In the genomic region with DNA sequence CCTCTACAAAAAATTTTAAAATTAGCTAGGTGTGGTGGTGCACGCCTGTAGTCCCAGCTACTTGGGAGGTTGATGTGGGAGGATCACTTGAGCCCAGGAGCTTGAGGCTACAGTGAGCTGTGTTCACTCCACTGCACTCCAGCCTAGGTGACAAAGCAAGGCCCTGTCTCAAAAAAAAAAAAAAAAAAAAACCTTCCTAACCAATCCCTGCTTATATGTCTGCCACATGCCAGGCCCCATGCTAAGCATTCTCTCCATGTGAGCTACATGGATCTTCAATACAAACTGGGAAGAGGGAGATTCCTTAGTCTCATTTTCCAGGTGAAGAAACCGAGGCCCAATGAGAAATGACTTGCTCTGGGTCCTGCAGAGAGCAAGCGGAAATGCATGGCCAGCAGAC, we compare ENCODE assay signal across 35 cellular contexts. TPM values are rescaled to one million over a fixed set of nuclear protein-coding genes. Genes with fewer than 3 reads are reported as not detected.
"Had no signal": no experiment of that assay in that cellular context is flagged by ENCODE, and none has a peak within 500 bp of the region (broad histone marks: within the 10 kb centered on the region; RNA-seq: fewer than 3 reads in every experiment).

No MANE protein-coding gene starts in this region.

- H3K27ac Mint-ChIP-seq: activated CD4-positive, alpha-beta memory T cell treated with anti-CD3 and anti-CD28 coated beads, Interleukin-2, amount 10 ng/mL, durations not matched to agents 7 days and 5 days; activated CD8-positive, alpha-beta memory T cell treated with anti-CD3 and anti-CD28 coated beads, Interleukin-2, amount 10 ng/mL, durations not matched to agents 7 days and 5 days; activated naive CD4-positive, alpha-beta T cell treated with anti-CD3 and anti-CD28 coated beads, Interleukin-2, amount 10 ng/mL, durations not matched to agents 7 days and 5 days; activated naive CD8-positive, alpha-beta T cell treated with anti-CD3 and anti-CD28 coated beads, Interleukin-2, amount 10 ng/mL, durations not matched to agents 7 days and 5 days; activated T-cell treated with anti-CD3 and anti-CD28 coated beads, Interleukin-2, amount 50 U/mL, for 72 hours; T-helper 17 cell; T-helper 2 cell treated with Interferon-gamma antibody and Interleukin-4, amounts not matched to agents 5 μg/mL and 100 μg/mL, for 36 hours had no signal

- DNase-seq: activated CD4-positive, alpha-beta memory T cell treated with anti-CD3 and anti-CD28 coated beads, Interleukin-2, amount 10 ng/mL, durations not matched to agents 7 days and 5 days; activated CD4-positive, alpha-beta T cell treated with anti-CD3 and anti-CD28 coated beads for 1 hour; activated CD4-positive, alpha-beta T cell treated with anti-CD3 and anti-CD28 coated beads for 4 hours; activated CD4-positive, alpha-beta T cell treated with anti-CD3 and anti-CD28 coated beads, Interleukin-2, amount 10 ng/mL, durations not matched to agents 7 days and 5 days; activated CD4-positive, alpha-beta T cell treated with anti-CD3 and anti-CD28 coated beads, Interleukin-2, amount 50 U/mL, for 4 hours; activated CD8-positive, alpha-beta memory T cell treated with anti-CD3 and anti-CD28 coated beads, Interleukin-2, amount 10 ng/mL, durations not matched to agents 7 days and 5 days; activated CD8-positive, alpha-beta memory T cell treated with anti-CD3 and anti-CD28 coated beads, Interleukin-2, amount 50 U/mL, for 4 hours; activated gamma-delta T cell; activated naive CD4-positive, alpha-beta T cell; activated naive CD4-positive, alpha-beta T cell treated with anti-CD3 and anti-CD28 coated beads, Interleukin-2, amount 10 ng/mL, durations not matched to agents 7 days and 5 days; activated naive CD8-positive, alpha-beta T cell treated with anti-CD3 and anti-CD28 coated beads, Interleukin-2, amount 10 ng/mL, durations not matched to agents 7 days and 5 days; activated T-cell treated with anti-CD3 and anti-CD28 coated beads, Interleukin-2, amount 50 U/mL, for 1 hour; activated T-cell treated with anti-CD3 and anti-CD28 coated beads, Interleukin-2, amount 50 U/mL, for 72 hours; brain microvascular endothelial cell; cortex of kidney; dermis blood vessel endothelial cell; effector CD4-positive, alpha-beta T cell; effector memory CD8-positive, alpha-beta T cell; erythroblast; foreskin keratinocyte; gastrocnemius medialis; glutamatergic neuron; heart left ventricle; T-helper 1 cell; T-helper 17 cell; T1000 had no signal

- H3K36me3 ChIP-seq: brain microvascular endothelial cell had no signal

- H3K27ac ChIP-seq: ascending aorta, brain microvascular endothelial cell, esophagus muscularis mucosa, foreskin keratinocyte, gastrocnemius medialis, heart left ventricle had no signal

- H3K9me3 ChIP-seq: ascending aorta, esophagus muscularis mucosa, gastrocnemius medialis, heart left ventricle had no signal

- H3K4me3 ChIP-seq: ascending aorta, esophagus muscularis mucosa, gastrocnemius medialis, heart left ventricle had no signal

- H3K4me3 Mint-ChIP-seq: activated CD4-positive, alpha-beta memory T cell treated with anti-CD3 and anti-CD28 coated beads, Interleukin-2, amount 10 ng/mL, durations not matched to agents 7 days and 5 days; activated CD4-positive, alpha-beta T cell treated with anti-CD3 and anti-CD28 coated beads, Interleukin-2, amount 10 ng/mL, durations not matched to agents 7 days and 5 days; activated CD8-positive, alpha-beta memory T cell treated with anti-CD3 and anti-CD28 coated beads, Interleukin-2, amount 10 ng/mL, durations not matched to agents 7 days and 5 days; activated naive CD4-positive, alpha-beta T cell treated with anti-CD3 and anti-CD28 coated beads, Interleukin-2, amount 10 ng/mL, durations not matched to agents 7 days and 5 days; activated naive CD8-positive, alpha-beta T cell treated with anti-CD3 and anti-CD28 coated beads, Interleukin-2, amount 10 ng/mL, durations not matched to agents 7 days and 5 days; activated T-cell treated with anti-CD3 and anti-CD28 coated beads, Interleukin-2, amount 50 U/mL, for 72 hours; central memory CD8-positive, alpha-beta T cell; effector memory CD8-positive, alpha-beta T cell; T-helper 17 cell; T-helper 2 cell treated with Interferon-gamma antibody and Interleukin-4, amounts not matched to agents 5 μg/mL and 100 μg/mL, for 36 hours had no signal

- ATAC-seq: activated CD8-positive, alpha-beta memory T cell treated with anti-CD3 and anti-CD28 coated beads, Interleukin-2, amount 10 ng/mL, durations not matched to agents 7 days and 5 days; activated naive CD4-positive, alpha-beta T cell treated with anti-CD3 and anti-CD28 coated beads, Interleukin-2, amount 50 U/mL, for 72 hours; activated T-cell treated with anti-CD3 and anti-CD28 coated beads, Interleukin-2, amount 50 U/mL, for 72 hours; effector memory CD8-positive, alpha-beta T cell; foreskin keratinocyte; gastrocnemius medialis; heart left ventricle; T-helper 17 cell had no signal

- H3K27me3 Mint-ChIP-seq: activated CD4-positive, alpha-beta memory T cell treated with anti-CD3 and anti-CD28 coated beads, Interleukin-2, amount 10 ng/mL, durations not matched to agents 7 days and 5 days; activated CD4-positive, alpha-beta T cell treated with anti-CD3 and anti-CD28 coated beads, Interleukin-2, amount 10 ng/mL, durations not matched to agents 7 days and 5 days; activated CD8-positive, alpha-beta memory T cell treated with anti-CD3 and anti-CD28 coated beads, Interleukin-2, amount 10 ng/mL, durations not matched to agents 7 days and 5 days; activated naive CD4-positive, alpha-beta T cell treated with anti-CD3 and anti-CD28 coated beads, Interleukin-2, amount 10 ng/mL, durations not matched to agents 7 days and 5 days; activated naive CD8-positive, alpha-beta T cell treated with anti-CD3 and anti-CD28 coated beads, Interleukin-2, amount 10 ng/mL, durations not matched to agents 7 days and 5 days; central memory CD8-positive, alpha-beta T cell; effector memory CD8-positive, alpha-beta T cell; T-helper 17 cell had no signal

- H3K9me3 Mint-ChIP-seq: activated CD4-positive, alpha-beta memory T cell treated with anti-CD3 and anti-CD28 coated beads, Interleukin-2, amount 10 ng/mL, durations not matched to agents 7 days and 5 days; activated CD4-positive, alpha-beta T cell treated with anti-CD3 and anti-CD28 coated beads, Interleukin-2, amount 10 ng/mL, durations not matched to agents 7 days and 5 days; activated naive CD4-positive, alpha-beta T cell treated with anti-CD3 and anti-CD28 coated beads, Interleukin-2, amount 10 ng/mL, durations not matched to agents 7 days and 5 days; activated naive CD4-positive, alpha-beta T cell treated with anti-CD3 and anti-CD28 coated beads, Interleukin-2, amount 50 U/mL, for 72 hours; activated naive CD8-positive, alpha-beta T cell treated with anti-CD3 and anti-CD28 coated beads, Interleukin-2, amount 10 ng/mL, durations not matched to agents 7 days and 5 days; activated T-cell treated with anti-CD3 and anti-CD28 coated beads, Interleukin-2, amount 50 U/mL, for 72 hours; central memory CD8-positive, alpha-beta T cell; effector memory CD8-positive, alpha-beta T cell; T-helper 2 cell treated with Interferon-gamma antibody and Interleukin-4, amounts not matched to agents 5 μg/mL and 100 μg/mL, for 36 hours had no signal

RNA-seq across cellular contexts. Expression of a gene that starts 2.3 kb away (rescaled TPM):
- total RNA-seq: activated CD4-positive, alpha-beta memory T cell treated with anti-CD3 and anti-CD28 coated beads, Interleukin-2, amount 10 ng/mL, durations not matched to agents 7 days and 5 days; activated CD4-positive, alpha-beta T cell treated with anti-CD3 and anti-CD28 coated beads, Interleukin-2, amount 10 ng/mL, durations not matched to agents 7 days and 5 days; activated CD8-positive, alpha-beta memory T cell treated with anti-CD3 and anti-CD28 coated beads for 36 hours; activated CD8-positive, alpha-beta memory T cell treated with anti-CD3 and anti-CD28 coated beads, Interleukin-2, amount 10 ng/mL, durations not matched to agents 7 days and 5 days; activated naive CD4-positive, alpha-beta T cell treated with anti-CD3 and anti-CD28 coated beads, Interleukin-2, amount 50 U/mL, for 72 hours; activated naive CD8-positive, alpha-beta T cell treated with anti-CD3 and anti-CD28 coated beads, Interleukin-2, amount 10 ng/mL, durations not matched to agents 7 days and 5 days; ascending aorta; bronchial epithelial cell; cardiac septum; cerebellum; dermis blood vessel endothelial cell; esophagus muscularis mucosa; foreskin keratinocyte; gastrocnemius medialis; heart left ventricle; T-helper 17 cell had no signal
- polyA plus RNA-seq: foreskin keratinocyte, heart left ventricle had no signal

RNA-seq across cellular contexts. Expression of a gene that starts 43.6 kb away (rescaled TPM):
- total RNA-seq: activated CD4-positive, alpha-beta memory T cell treated with anti-CD3 and anti-CD28 coated beads, Interleukin-2, amount 10 ng/mL, durations not matched to agents 7 days and 5 days; activated CD4-positive, alpha-beta T cell treated with anti-CD3 and anti-CD28 coated beads, Interleukin-2, amount 10 ng/mL, durations not matched to agents 7 days and 5 days; activated CD8-positive, alpha-beta memory T cell treated with anti-CD3 and anti-CD28 coated beads for 36 hours; activated CD8-positive, alpha-beta memory T cell treated with anti-CD3 and anti-CD28 coated beads, Interleukin-2, amount 10 ng/mL, durations not matched to agents 7 days and 5 days; activated naive CD4-positive, alpha-beta T cell treated with anti-CD3 and anti-CD28 coated beads, Interleukin-2, amount 50 U/mL, for 72 hours; activated naive CD8-positive, alpha-beta T cell treated with anti-CD3 and anti-CD28 coated beads, Interleukin-2, amount 10 ng/mL, durations not matched to agents 7 days and 5 days; activated T-cell treated with anti-CD3 and anti-CD28 coated beads, Interleukin-2, amount 50 U/mL, for 72 hours; T-helper 17 cell had no signal
